Comparison of ENCODE assay signal across 13 cellular contexts in genomic region chr10:113047605-113047962, GRCh38.
A peak's percentile ranks its signal among the peaks of the same experiment; 100 is the strongest.
DNase-seq lines count a peak whose midpoint lies in the region; ATAC-seq, FAIRE-seq and TF ChIP-seq lines count a peak whose summit lies in the region.
"Had no signal": no experiment of that assay in that cellular context is flagged by ENCODE, and none has a peak within 500 bp of the region (broad histone marks: within the 10 kb centered on the region; RNA-seq: fewer than 3 reads in every experiment).

No MANE protein-coding gene starts in this region.

- peaks cover 28% of the 10 kb centered on the region for H3K36me3 Mint-ChIP-seq in astrocyte (ENCODE audit: low read depth, unreplicated experiment)

- H3K9me3 ChIP-seq in astrocyte (ENCODE audit: insufficient read depth, low read depth, low read length), result no peaks in the 10 kb centered on the region

- peak overlapping the region; percentile 23 for H3K4me2 ChIP-seq in astrocyte (ENCODE audit: low read length)

- H3K4me3 ChIP-seq in astrocyte (ENCODE audit: insufficient read depth, low read depth, low read length), result no peak overlapping the region

- no peak overlapping the region for H2AFZ ChIP-seq in astrocyte (ENCODE audit: low read depth, low read length)

- no peaks in the 10 kb centered on the region for H3K36me3 ChIP-seq in astrocyte (ENCODE audit: insufficient read depth, low read length)

- TF ChIP-seq CTCF in astrocyte (IDR thresholded peaks at IDR 0.05; ENCODE audit: insufficient read depth, low read depth, low read length), result no peak

- peaks cover 36% of the 10 kb centered on the region for H3K4me1 ChIP-seq in astrocyte (ENCODE audit: insufficient read depth, low read length)

- intact Hi-C loops in left cardiac atrium (cut with DNase I), result no loop called here

- peaks cover 1% of the 10 kb centered on the region for H3K9me3 Mint-ChIP-seq in astrocyte (ENCODE audit: unreplicated experiment)

- H3K27me3 Mint-ChIP-seq in astrocyte (ENCODE audit: low read depth, unreplicated experiment), result no peaks in the 10 kb centered on the region
- H3K27me3 Mint-ChIP-seq: activated naive CD8-positive, alpha-beta T cell had no signal

- no peak overlapping the region for H3K4me3 Mint-ChIP-seq in astrocyte (ENCODE audit: unreplicated experiment)
- H3K4me3 Mint-ChIP-seq: activated naive CD8-positive, alpha-beta T cell had no signal

- no peak overlapping the region for H3K9ac ChIP-seq in astrocyte (ENCODE audit: low read length)

- FAIRE-seq in astrocyte (lab: Jason Lieb, UNC), result no peak

- peaks cover 18% of the 10 kb centered on the region for H4K20me1 ChIP-seq in astrocyte (ENCODE audit: insufficient read depth, low read length)

- H3K27ac ChIP-seq in astrocyte (ENCODE audit: low read depth, low read length), result no peak overlapping the region

- H3K79me2 ChIP-seq in astrocyte (ENCODE audit: insufficient read depth, low read length), result peaks cover 78% of the 10 kb centered on the region

- peak; percentile 45 to 63 for ATAC-seq in left cardiac atrium
- ATAC-seq in HG02884 (IDR thresholded peaks at IDR 0.05; ENCODE audit: unreplicated experiment), result no peak

- H3K4me1 Mint-ChIP-seq in astrocyte (ENCODE audit: low read depth, unreplicated experiment), result peaks cover 85% of the 10 kb centered on the region

- H3K27me3 ChIP-seq in astrocyte (ENCODE audit: insufficient read depth, low read length), result no peaks in the 10 kb centered on the region

- peak; percentile 32 for DNase-seq in H4 (ENCODE audit: low spot score)
- DNase-seq in astrocyte (ENCODE audit: low read depth), result peak; percentile 76
- DNase-seq in left cardiac atrium, result peak; percentile 64
- peak; percentile 18 for DNase-seq in putamen (ENCODE audit: low spot score)
- DNase-seq in GM19238 (ENCODE audit: insufficient read length, low spot score), result no peak
- no peak for DNase-seq in NCI-H1436 (lab: John Stamatoyannopoulos, UW)
- DNase-seq in NCI-H82 (lab: John Stamatoyannopoulos, UW), result no peak
- DNase-seq: IMR-90, NCI-H2029, occipital lobe, T-helper 9 cell had no signal

- H3K27ac Mint-ChIP-seq in astrocyte (ENCODE audit: unreplicated experiment), result peak overlapping the region; percentile 43
- H3K27ac Mint-ChIP-seq: activated naive CD8-positive, alpha-beta T cell had no signal

Comparison
In these comparisons a context has a peak if more than half of its experiments do, and no peak if none do; other contexts are left out.
1. DNase-seq: peak in H4 (single experiment), astrocyte (single experiment), left cardiac atrium (single experiment) and putamen (single experiment); none in GM19238 (single experiment), NCI-H1436 (single experiment) and NCI-H82 (single experiment).